ENCODE assay signal across 10 cellular contexts in the genomic region with DNA sequence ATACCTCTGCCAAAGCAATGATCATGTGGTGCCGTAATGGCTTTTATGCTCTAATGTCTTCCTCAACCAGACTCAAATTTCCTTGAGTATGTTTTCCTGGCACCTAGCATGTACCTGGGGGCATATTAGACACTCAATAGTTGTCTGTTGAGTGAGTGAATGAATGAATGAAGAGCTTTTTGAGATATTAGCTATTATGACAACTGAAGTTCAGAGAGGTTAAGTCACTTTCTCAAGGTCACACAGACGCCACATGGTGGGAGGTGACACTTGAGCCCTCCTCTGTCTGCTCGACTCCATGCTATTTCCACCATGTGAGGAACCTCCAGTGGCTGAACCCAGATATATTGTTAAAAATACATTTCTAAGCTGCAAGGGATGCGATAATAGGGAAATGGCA.
DNase-seq lines count a peak whose midpoint lies in the region; ATAC-seq and TF ChIP-seq lines count a peak whose summit lies in the region.
"Had no signal": no experiment of that assay in that cellular context is flagged by ENCODE, and none has a peak within 500 bp of the region (broad histone marks: within the 10 kb centered on the region; RNA-seq: fewer than 3 reads in every experiment).

No MANE protein-coding gene starts in this region.

- no peak overlapping the region for H2BK15ac ChIP-seq in mesenchymal stem cell (ENCODE audit: low read depth, poor library complexity, severe bottlenecking)

- H2BK5ac ChIP-seq in mesenchymal stem cell (ENCODE audit: low read depth, low read length, poor library complexity, severe bottlenecking), result no peak overlapping the region

- no peaks in the 10 kb centered on the region for H3K36me3 Mint-ChIP-seq in activated T-cell treated with anti-CD3 and anti-CD28 coated beads, Interleukin-2, amount 50 U/mL, for 72 hours (ENCODE audit: insufficient read depth in 2 of 2)
- H3K36me3 Mint-ChIP-seq: activated naive CD4-positive, alpha-beta T cell treated with anti-CD3 and anti-CD28 coated beads, Interleukin-2, amount 50 U/mL, for 72 hours had no signal

- no peak overlapping the region for H3K27ac Mint-ChIP-seq in activated T-cell treated with anti-CD3 and anti-CD28 coated beads, Interleukin-2, amount 50 U/mL, for 72 hours
- H3K27ac Mint-ChIP-seq: activated naive CD4-positive, alpha-beta T cell treated with anti-CD3 and anti-CD28 coated beads, Interleukin-2, amount 50 U/mL, for 72 hours had no signal

- H3K27ac ChIP-seq in adrenal gland (peak overlapping the region; percentile 2 to 85 (median 61)), mesenchymal stem cell (ENCODE audit: low read length, poor library complexity, severe bottlenecking) (peak overlapping the region; percentile 90), thyroid gland (peak overlapping the region; percentile 61 to 82 (median 72))

- H4K8ac ChIP-seq in mesenchymal stem cell (ENCODE audit: low read length), result no peak overlapping the region

- no peak overlapping the region for H2AFZ ChIP-seq in mesenchymal stem cell (ENCODE audit: low read depth, low read length)

- TF ChIP-seq CTCF in adrenal gland (IDR thresholded peaks at IDR 0.05), result no peak
- no peak for TF ChIP-seq CTCF in thyroid gland (IDR thresholded peaks at IDR 0.05)

- peaks cover 26% of the 10 kb centered on the region for H3K4me1 Mint-ChIP-seq in activated T-cell treated with anti-CD3 and anti-CD28 coated beads, Interleukin-2, amount 50 U/mL, for 72 hours (ENCODE audit: low read depth)

- peaks cover 13% of the 10 kb centered on the region for H3K27me3 Mint-ChIP-seq in activated T-cell treated with anti-CD3 and anti-CD28 coated beads, Interleukin-2, amount 50 U/mL, for 72 hours (ENCODE audit: low read depth)

- no peaks in the 10 kb centered on the region for H3K79me1 ChIP-seq in mesenchymal stem cell (replicated peaks; ENCODE audit: low read length, poor library complexity, severe bottlenecking)

- H3K4me1 ChIP-seq in adrenal gland (replicated peaks in 1 of 2) (no peaks in the 10 kb centered on the region), mesenchymal stem cell (ENCODE audit: control insufficient read depth, insufficient read depth, low read depth, low read length) (peaks cover 18% of the 10 kb centered on the region), thyroid gland (peaks cover 11 to 20% of the 10 kb centered on the region in 2 donors)

- H3K4ac ChIP-seq in mesenchymal stem cell (ENCODE audit: low read depth in 1 of 2, low read length in 2 of 2), result no peak overlapping the region

- peak overlapping the region in 1 of 2 experiments; percentile 42 for H3K18ac ChIP-seq in mesenchymal stem cell (ENCODE audit: low read depth in 1 of 2, low read length in 2 of 2)

- H3K4me2 ChIP-seq in mesenchymal stem cell (ENCODE audit: low read length, poor library complexity, severe bottlenecking), result peak overlapping the region; percentile 50

- H3K4me3 Mint-ChIP-seq in activated T-cell treated with anti-CD3 and anti-CD28 coated beads, Interleukin-2, amount 50 U/mL, for 72 hours, result peak overlapping the region; percentile 60 to 76

- peak overlapping the region in 1 of 2 experiments; percentile 1 for H2BK12ac ChIP-seq in mesenchymal stem cell (ENCODE audit: low read length in 2 of 2)

- H3K36me3 ChIP-seq in adrenal gland (replicated peaks in 1 of 2), result no peaks in the 10 kb centered on the region
- H3K36me3 ChIP-seq in mesenchymal stem cell (ENCODE audit: control insufficient read depth in 1 of 2, insufficient read depth in 2 of 2, low read depth in 1 of 2, low read length in 2 of 2), result no peaks in the 10 kb centered on the region
- H3K36me3 ChIP-seq in thyroid gland, result no peaks in the 10 kb centered on the region

- 66 to 73% (median 70%) methylated on average over 4 of the region's 4 CpGs for WGBS in adrenal gland, 4 donors
- WGBS in mesenchymal stem cell, result 97% methylated on average over 4 of the region's 4 CpGs
- WGBS in thyroid gland, 2 donors, result 93 to 94% methylated on average over 4 of the region's 4 CpGs

- no peak for ATAC-seq in activated T-cell treated with anti-CD3 and anti-CD28 coated beads, Interleukin-2, amount 50 U/mL, for 72 hours (replicated peaks in 1 of 2)

- peak overlapping the region; percentile 54 for H2AK5ac ChIP-seq in mesenchymal stem cell (ENCODE audit: low read length, severe bottlenecking)

- no peak for DNase-seq in activated T-cell treated with anti-CD3 and anti-CD28 coated beads, Interleukin-2, amount 50 U/mL, for 72 hours
- DNase-seq in activated T-cell treated with anti-CD3 and anti-CD28 coated beads, Interleukin-2, amount 50 U/mL, for 1 hour, result no peak
- DNase-seq in adrenal gland, result no peak
- no peak for DNase-seq in mesenchymal stem cell
- no peak for DNase-seq in thyroid gland
- DNase-seq in NCI-H1105 (lab: John Stamatoyannopoulos, UW), result no peak
- no peak for DNase-seq in CD1c-positive myeloid dendritic cell (ENCODE audit: extremely low spot score)
- no peak for DNase-seq in GM03348 (ENCODE audit: low spot score)

- H2BK120ac ChIP-seq in mesenchymal stem cell (ENCODE audit: low read depth, low read length), result no peak overlapping the region

- TF ChIP-seq POLR2A in adrenal gland (IDR thresholded peaks at IDR 0.05) (no peak), thyroid gland (IDR thresholded peaks at IDR 0.05) (no peak)

- H3K9ac ChIP-seq in mesenchymal stem cell (ENCODE audit: low read length), result peak overlapping the region; percentile 80

- H3K27me3 ChIP-seq in adrenal gland (no peaks in the 10 kb centered on the region), mesenchymal stem cell (ENCODE audit: control insufficient read depth in 1 of 2, insufficient read depth in 1 of 2, low read length in 2 of 2) (no peaks in the 10 kb centered on the region), thyroid gland (no peaks in the 10 kb centered on the region)

- H3K4me3 ChIP-seq in adrenal gland (no peak overlapping the region), mesenchymal stem cell (ENCODE audit: insufficient read depth in 1 of 2, low read depth in 1 of 2, low read length in 2 of 2) (peak overlapping the region in 1 of 2 experiments; percentile 75), thyroid gland (replicated peaks in 1 of 3) (no peak overlapping the region)
- H3K4me3 ChIP-seq: lung had no signal

- intact Hi-C loops in adrenal gland (cut with DNase I) (no loop called here), thyroid gland (cut with DNase I) (no loop called here)

- H3K23ac ChIP-seq in mesenchymal stem cell (ENCODE audit: low read length in 2 of 2), result no peak overlapping the region

- H3K9me3 ChIP-seq in adrenal gland (replicated peaks in 1 of 3) (no peaks in the 10 kb centered on the region), mesenchymal stem cell (ENCODE audit: control insufficient read depth, low read length) (no peaks in the 10 kb centered on the region), thyroid gland (no peaks in the 10 kb centered on the region)

- no peak overlapping the region for H3K14ac ChIP-seq in mesenchymal stem cell (ENCODE audit: low read length in 2 of 2)

- peaks cover 0 to 3% of the 10 kb centered on the region in 2 donors for H3K9me3 Mint-ChIP-seq in activated T-cell treated with anti-CD3 and anti-CD28 coated beads, Interleukin-2, amount 50 U/mL, for 72 hours
- H3K9me3 Mint-ChIP-seq: activated naive CD4-positive, alpha-beta T cell treated with anti-CD3 and anti-CD28 coated beads, Interleukin-2, amount 50 U/mL, for 72 hours had no signal

- H4K91ac ChIP-seq in mesenchymal stem cell (ENCODE audit: low read length), result no peak overlapping the region
